In the genomic region with DNA sequence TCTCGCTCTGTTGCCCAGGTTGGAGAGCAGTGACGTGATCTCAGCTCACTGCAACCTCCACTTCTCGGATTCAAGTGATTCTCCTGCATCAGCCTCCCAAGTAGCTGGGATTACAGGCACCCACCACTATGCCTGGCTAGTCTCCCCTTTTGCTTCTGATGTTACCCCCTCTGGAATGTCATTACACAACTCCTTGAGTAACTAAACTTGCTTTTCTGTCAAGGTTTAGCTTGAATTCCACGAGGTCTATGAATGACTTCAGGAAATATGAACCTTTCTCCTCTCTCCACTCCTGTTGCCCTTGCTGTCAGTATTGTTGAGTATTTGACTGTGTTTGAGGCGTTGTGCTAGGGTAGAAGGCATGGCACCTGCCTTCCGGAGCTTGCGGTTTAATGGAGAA, we compare ENCODE assay signal across 24 cellular contexts. TPM values are rescaled to one million over a fixed set of nuclear protein-coding genes. Genes with fewer than 3 reads are reported as not detected.
A peak's percentile ranks its signal among the peaks of the same experiment; 100 is the strongest.
DNase-seq lines count a peak whose midpoint lies in the region; ATAC-seq lines count a peak whose summit lies in the region.
"Had no signal": no experiment of that assay in that cellular context is flagged by ENCODE, and none has a peak within 500 bp of the region (broad histone marks: within the 10 kb centered on the region; RNA-seq: fewer than 3 reads in every experiment).

No MANE protein-coding gene starts in this region.

- no peaks in the 10 kb centered on the region for H3K4me1 Mint-ChIP-seq in activated naive CD8-positive, alpha-beta T cell treated with anti-CD3 and anti-CD28 coated beads, Interleukin-2, amount 10 ng/mL, durations not matched to agents 7 days and 5 days
- H3K4me1 Mint-ChIP-seq in activated naive CD8-positive, alpha-beta T cell treated with anti-CD3 and anti-CD28 coated beads, Interleukin-2, amount 50 U/mL, for 24 hours = no peaks in the 10 kb centered on the region
- H3K4me1 Mint-ChIP-seq in naive thymus-derived CD8-positive, alpha-beta T cell = peaks cover 0 to 12% (median 9%) of the 10 kb centered on the region in 4 donors

- no peak overlapping the region for H3K4me3 ChIP-seq in adipocyte (ENCODE audit: low read length)
- H3K4me3 ChIP-seq: SK-N-MC had no signal

- no peaks in the 10 kb centered on the region for H3K9me3 ChIP-seq in adipocyte (ENCODE audit: control insufficient read depth, low read length)

- ATAC-seq in activated naive CD8-positive, alpha-beta T cell treated with anti-CD3 and anti-CD28 coated beads, Interleukin-2, amount 10 ng/mL, durations not matched to agents 7 days and 5 days (ENCODE audit: low read depth) = no peak
- ATAC-seq in activated naive CD8-positive, alpha-beta T cell treated with anti-CD3 and anti-CD28 coated beads, Interleukin-2, amount 50 U/mL, for 24 hours = no peak
- ATAC-seq in naive thymus-derived CD8-positive, alpha-beta T cell = no peak
- ATAC-seq: CD8-positive, alpha-beta T cell; HCT116 had no signal

- H3K9me3 Mint-ChIP-seq in activated naive CD8-positive, alpha-beta T cell treated with anti-CD3 and anti-CD28 coated beads, Interleukin-2, amount 10 ng/mL, durations not matched to agents 7 days and 5 days = no peaks in the 10 kb centered on the region
- no peaks in the 10 kb centered on the region for H3K9me3 Mint-ChIP-seq in activated naive CD8-positive, alpha-beta T cell treated with anti-CD3 and anti-CD28 coated beads, Interleukin-2, amount 50 U/mL, for 24 hours
- H3K9me3 Mint-ChIP-seq in naive thymus-derived CD8-positive, alpha-beta T cell = no peaks in the 10 kb centered on the region
- H3K9me3 Mint-ChIP-seq: CD8-positive, alpha-beta T cell had no signal

- no peak for DNase-seq in activated naive CD8-positive, alpha-beta T cell treated with anti-CD3 and anti-CD28 coated beads, Interleukin-2, amount 10 ng/mL, durations not matched to agents 7 days and 5 days
- DNase-seq in activated naive CD8-positive, alpha-beta T cell treated with anti-CD3 and anti-CD28 coated beads, Interleukin-2, amount 50 U/mL, for 24 hours = no peak
- DNase-seq in adipocyte (ENCODE audit: low read depth) = peak; percentile 16
- no peak for DNase-seq in naive thymus-derived CD8-positive, alpha-beta T cell
- no peak for DNase-seq in C1 segment of cervical spinal cord (lab: John Stamatoyannopoulos, UW)
- DNase-seq in stimulated activated CD4-positive, alpha-beta T cell treated with anti-CD3 and anti-CD28 coated beads, Interleukin-4, amount 100 ng/mL, for 4 hours = no peak
- DNase-seq in NCI-H187 treated with DMSO at 0.1 percent for 48 hours (lab: John Stamatoyannopoulos, UW) = no peak
- DNase-seq in SKM-1 treated with dmso at 0.1 percent for 144 hours (lab: John Stamatoyannopoulos, UW; ENCODE audit: unreplicated experiment) = no peak
- DNase-seq: 8988T; ACHN; CD8-positive, alpha-beta T cell; DMS153; DND-41; NCI-H1048; NCI-H1417; NCI-H1694 treated with DMSO at 0.1 percent for 48 hours; NCI-H2081 treated with DMSO at 0.1 percent for 48 hours; NCI-H2171; NCI-H345; NCI-H524; NCI-H748 treated with DMSO at 0.1 percent for 48 hours; SIG-M5 had no signal

- H3K36me3 Mint-ChIP-seq in activated naive CD8-positive, alpha-beta T cell treated with anti-CD3 and anti-CD28 coated beads, Interleukin-2, amount 10 ng/mL, durations not matched to agents 7 days and 5 days = peaks cover 12% of the 10 kb centered on the region
- peaks cover 3% of the 10 kb centered on the region for H3K36me3 Mint-ChIP-seq in activated naive CD8-positive, alpha-beta T cell treated with anti-CD3 and anti-CD28 coated beads, Interleukin-2, amount 50 U/mL, for 24 hours (ENCODE audit: low read depth)
- H3K36me3 Mint-ChIP-seq in naive thymus-derived CD8-positive, alpha-beta T cell = peaks cover 0 to 18% (median 0%) of the 10 kb centered on the region in 3 donors

- no peaks in the 10 kb centered on the region for H3K27me3 ChIP-seq in adipocyte (replicated peaks; ENCODE audit: control insufficient read depth, insufficient read depth, low read length)

- H3K27ac Mint-ChIP-seq in activated naive CD8-positive, alpha-beta T cell treated with anti-CD3 and anti-CD28 coated beads, Interleukin-2, amount 10 ng/mL, durations not matched to agents 7 days and 5 days = peak overlapping the region; percentile 21
- H3K27ac Mint-ChIP-seq in activated naive CD8-positive, alpha-beta T cell treated with anti-CD3 and anti-CD28 coated beads, Interleukin-2, amount 50 U/mL, for 24 hours = no peak overlapping the region
- peak overlapping the region in 6 of 10 donors; percentile 18 to 88 (median 32) for H3K27ac Mint-ChIP-seq in naive thymus-derived CD8-positive, alpha-beta T cell
- H3K27ac Mint-ChIP-seq: CD8-positive, alpha-beta T cell had no signal

- no peak overlapping the region for H3K4me3 Mint-ChIP-seq in activated naive CD8-positive, alpha-beta T cell treated with anti-CD3 and anti-CD28 coated beads, Interleukin-2, amount 10 ng/mL, durations not matched to agents 7 days and 5 days
- H3K4me3 Mint-ChIP-seq in activated naive CD8-positive, alpha-beta T cell treated with anti-CD3 and anti-CD28 coated beads, Interleukin-2, amount 50 U/mL, for 24 hours = no peak overlapping the region
- peak overlapping the region in 1 of 10 donors; percentile 3 for H3K4me3 Mint-ChIP-seq in naive thymus-derived CD8-positive, alpha-beta T cell
- H3K4me3 Mint-ChIP-seq: CD8-positive, alpha-beta T cell had no signal

- H3K27me3 Mint-ChIP-seq in activated naive CD8-positive, alpha-beta T cell treated with anti-CD3 and anti-CD28 coated beads, Interleukin-2, amount 10 ng/mL, durations not matched to agents 7 days and 5 days = no peaks in the 10 kb centered on the region
- no peaks in the 10 kb centered on the region for H3K27me3 Mint-ChIP-seq in activated naive CD8-positive, alpha-beta T cell treated with anti-CD3 and anti-CD28 coated beads, Interleukin-2, amount 50 U/mL, for 24 hours
- H3K27me3 Mint-ChIP-seq in naive thymus-derived CD8-positive, alpha-beta T cell = no peaks in the 10 kb centered on the region

- H3K4me1 ChIP-seq in adipocyte (ENCODE audit: control insufficient read depth, insufficient read depth, low read length) = no peaks in the 10 kb centered on the region

- H3K9ac ChIP-seq in adipocyte (ENCODE audit: low read length) = no peak overlapping the region

- H3K36me3 ChIP-seq in adipocyte (ENCODE audit: control insufficient read depth, insufficient read depth, low read length, severe bottlenecking) = no peaks in the 10 kb centered on the region

- POLR2A ChIA-PET in activated naive CD8-positive, alpha-beta T cell treated with anti-CD3 and anti-CD28 coated beads, Interleukin-2, amount 10 ng/mL, durations not matched to agents 7 days and 5 days (lab: Charles Lee) = interaction anchor here (0.7 kb wide), 1 partner anchor 11 kb away, joined by 3 read pairs; no protein-coding TSS in a partner anchor
- POLR2A ChIA-PET in naive thymus-derived CD8-positive, alpha-beta T cell (lab: Charles Lee) = no interaction called here

RNA-seq across cellular contexts. Expression of a gene that starts 16.8 kb away (rescaled TPM):
- 100 to 1,000 TPM; 143 to 147 TPM for total RNA-seq in activated naive CD8-positive, alpha-beta T cell treated with anti-CD3 and anti-CD28 coated beads, Interleukin-2, amount 10 ng/mL, durations not matched to agents 7 days and 5 days
- total RNA-seq in naive thymus-derived CD8-positive, alpha-beta T cell = 100 to 1,000 TPM; 105 to 116 TPM
- polyA plus RNA-seq in naive thymus-derived CD8-positive, alpha-beta T cell = 100 to 1,000 TPM; 166 to 231 (median 203) TPM
